Comparison of ENCODE assay signal across 9 cellular contexts in the genomic region with DNA sequence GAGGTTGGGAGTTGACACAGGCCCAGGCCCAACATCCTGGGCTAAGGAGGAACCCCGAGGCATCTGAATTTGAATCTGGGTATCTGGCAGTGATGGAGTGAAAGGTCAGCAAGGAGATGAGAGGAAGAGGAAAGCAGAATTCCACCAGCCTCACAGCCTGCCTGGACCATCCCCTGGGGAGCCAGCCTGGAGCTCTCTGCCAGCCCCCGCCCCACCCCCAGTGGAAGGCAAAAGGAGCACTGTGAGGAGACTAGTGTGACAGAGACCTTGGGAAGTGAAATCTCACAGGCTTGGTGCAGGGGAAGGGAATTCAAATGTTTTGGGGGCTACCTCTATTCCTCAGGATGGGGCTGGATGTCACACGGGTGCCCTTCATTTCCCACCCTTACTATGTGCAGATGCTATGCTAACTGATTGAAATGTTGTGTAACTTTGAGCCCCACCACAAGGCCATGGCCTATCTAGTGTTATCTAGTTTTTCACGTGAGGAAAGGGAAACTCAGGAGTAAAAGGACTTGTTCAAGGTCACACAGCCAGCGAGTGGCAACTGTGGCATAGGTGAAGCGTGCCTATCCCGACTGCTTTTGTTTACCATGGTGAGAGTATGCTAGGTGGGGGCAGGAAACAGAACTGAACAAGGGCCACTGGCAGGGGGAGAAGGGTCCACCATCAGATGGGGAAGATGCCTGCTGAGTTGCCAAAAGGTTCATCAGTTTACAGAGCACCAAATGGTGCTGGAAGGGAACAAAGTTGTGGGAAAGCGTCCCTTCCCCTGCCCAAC. TPM values are rescaled to one million over a fixed set of nuclear protein-coding genes. Genes with fewer than 3 reads are reported as not detected.
DNase-seq lines count a peak whose midpoint lies in the region; ATAC-seq, FAIRE-seq and TF ChIP-seq lines count a peak whose summit lies in the region.
"Had no signal": no experiment of that assay in that cellular context is flagged by ENCODE, and none has a peak within 500 bp of the region (broad histone marks: within the 10 kb centered on the region; RNA-seq: fewer than 3 reads in every experiment).

No MANE protein-coding gene starts in this region.

- ATAC-seq in K562 (no peak), memory B cell (ENCODE audit: low read depth) (no peak)

- H3K4me1 ChIP-seq in HUES6 (ENCODE audit: control insufficient read depth, insufficient read depth, low read length) (peaks cover 68% of the 10 kb centered on the region), K562 (replicated peaks in 1 of 2; ENCODE audit: control insufficient read depth in 2 of 2, insufficient read depth in 2 of 2, low read length in 2 of 2) (peaks cover 55 to 67% of the 10 kb centered on the region in 2 experiments), subcutaneous abdominal adipose tissue (ENCODE audit: control insufficient read depth in 5 of 5, insufficient read depth in 5 of 5, low read length in 5 of 5) (peaks cover 5 to 83% (median 78%) of the 10 kb centered on the region in 5 donors)

- peak overlapping the region; percentile 64 for H3K4me3 Mint-ChIP-seq in memory B cell
- H3K4me3 Mint-ChIP-seq: stimulated activated memory B cell treated with anti-CD40 and anti-IgM and Interleukin-4, amounts not matched to agents 10 μg/mL and 1 μg/mL and 100 μg/mL, for 72 hours had no signal

- H3K36me3 Mint-ChIP-seq in memory B cell = no peaks in the 10 kb centered on the region
- H3K36me3 Mint-ChIP-seq: stimulated activated memory B cell treated with anti-CD40 and anti-IgM and Interleukin-4, amounts not matched to agents 10 μg/mL and 1 μg/mL and 100 μg/mL, for 72 hours had no signal

- intact Hi-C loops in K562 (cut with micrococcal nuclease) = no loop called here

- H3K4me3 ChIP-seq in HUES6 (ENCODE audit: low read depth, low read length) (peak overlapping the region; percentile 63), K562 (no peak overlapping the region), subcutaneous abdominal adipose tissue (ENCODE audit: low read depth in 1 of 5, low read length in 5 of 5) (no peak overlapping the region)

- peaks cover 31% of the 10 kb centered on the region for H4K20me1 ChIP-seq in K562 (replicated peaks; ENCODE audit: control insufficient read depth, insufficient read depth, low read length)

- H3K4me1 Mint-ChIP-seq in memory B cell = peaks cover 18% of the 10 kb centered on the region

- no peak for TF ChIP-seq POLR2A in K562 (conservative IDR thresholded peaks at IDR 0.05)

- in situ Hi-C loops in K562 (cut with MboI) = no loop called here

- no peaks in the 10 kb centered on the region for H3K9me1 ChIP-seq in K562 (ENCODE audit: control insufficient read depth, insufficient read depth, low read length)

- H3K27ac Mint-ChIP-seq in memory B cell = no peak overlapping the region
- H3K27ac Mint-ChIP-seq: stimulated activated memory B cell treated with anti-CD40 and anti-IgM and Interleukin-4, amounts not matched to agents 10 μg/mL and 1 μg/mL and 100 μg/mL, for 72 hours had no signal

- no peak overlapping the region for H3K27ac ChIP-seq in HUES6 (ENCODE audit: low read depth, low read length)
- peak overlapping the region; percentile 29; the same call in 1 of the 3 replicates for H3K27ac ChIP-seq in K562 (ENCODE audit: extremely low read depth, low read depth, low read length)
- H3K27ac ChIP-seq in subcutaneous abdominal adipose tissue (ENCODE audit: low read depth, low read length) = peak overlapping the region; percentile 19

- H3K27me3 ChIP-seq in HUES6 (ENCODE audit: control insufficient read depth, insufficient read depth, low read length) (no peaks in the 10 kb centered on the region), K562 (ENCODE audit: control insufficient read depth in 2 of 2, insufficient read depth in 2 of 2, low read length in 2 of 2) (no peaks in the 10 kb centered on the region), subcutaneous abdominal adipose tissue (ENCODE audit: control insufficient read depth in 5 of 5, insufficient read depth in 4 of 5, low read length in 5 of 5) (no peaks in the 10 kb centered on the region)

- POLR2A ChIA-PET in K562 (lab: Yijun Ruan, JAX) = interaction anchor here (1.0 kb wide), 3 partner anchors 9 to 22 kb away, joined by 3 to 4 read pairs (median 4); no protein-coding TSS in a partner anchor

- FAIRE-seq in K562 (lab: Jason Lieb, UNC) = peak; percentile 48
- FAIRE-seq: GM19239 had no signal

- no peak for DNase-seq in K562 (ENCODE audit: extremely low read depth in 1 of 4, low spot score in 3 of 4)
- DNase-seq in memory B cell (ENCODE audit: low spot score in 2 of 2) = no peak
- no peak for DNase-seq in NCI-H1436 treated with DMSO at 0.1 percent for 48 hours (lab: John Stamatoyannopoulos, UW)
- DNase-seq in stimulated activated CD4-positive, alpha-beta T cell treated with anti-CD3 and anti-CD28 coated beads, Interleukin-2, amount 100 ng/mL, for 24 hours = no peak
- no peak for DNase-seq in NCI-H2081 treated with DMSO at 0.1 percent for 48 hours (lab: John Stamatoyannopoulos, UW)

- CTCF ChIA-PET in K562 (lab: Yijun Ruan, JAX; ENCODE audit: low intra/inter-chr PET ratio) = no interaction called here

- TF ChIP-seq EP300 in K562 (IDR thresholded peaks at IDR 0.05; ENCODE audit: low read length) = no peak

- H3K36me3 ChIP-seq in HUES6 (ENCODE audit: control insufficient read depth, insufficient read depth, low read length) (no peaks in the 10 kb centered on the region), K562 (ENCODE audit: control insufficient read depth, insufficient read depth, low read length) (peaks cover 9% of the 10 kb centered on the region; the same call in 1 of the 3 replicates), subcutaneous abdominal adipose tissue (ENCODE audit: control insufficient read depth in 5 of 5, insufficient read depth in 5 of 5, low read length in 5 of 5) (no peaks in the 10 kb centered on the region)

- peak overlapping the region; percentile 78 for H3K9ac ChIP-seq in HUES6 (ENCODE audit: low read length)
- H3K9ac ChIP-seq in K562 (ENCODE audit: insufficient read depth in 1 of 2, low read depth in 2 of 2, low read length in 2 of 2) = peak overlapping the region; percentile 5 to 84; a peak in 1 of 4 replicates
- no peak overlapping the region for H3K9ac ChIP-seq in subcutaneous abdominal adipose tissue (ENCODE audit: low read length in 5 of 5)

- BruUV-seq in K562 (replicated peaks; lab: Mats Ljungman, UMichigan) = no TSS peak

- H3K27me3 Mint-ChIP-seq in memory B cell = no peaks in the 10 kb centered on the region
- H3K27me3 Mint-ChIP-seq: stimulated activated memory B cell treated with anti-CD40 and anti-IgM and Interleukin-4, amounts not matched to agents 10 μg/mL and 1 μg/mL and 100 μg/mL, for 72 hours had no signal

- WGBS in K562 (ENCODE audit: insufficient coverage, low coverage, missing lambda C conversion rate) = 52% methylated on average over 8 of the region's 8 CpGs

- H3K9me3 ChIP-seq in HUES6 (ENCODE audit: control insufficient read depth, insufficient read depth, low read depth, low read length) = no peaks in the 10 kb centered on the region
- H3K9me3 ChIP-seq in K562 (replicated peaks; ENCODE audit: control insufficient read depth, insufficient read depth, low read depth, low read length) = no peaks in the 10 kb centered on the region
- H3K9me3 ChIP-seq in subcutaneous abdominal adipose tissue (ENCODE audit: control insufficient read depth in 5 of 5, low read length in 5 of 5) = no peaks in the 10 kb centered on the region

- no peaks in the 10 kb centered on the region for H3K9me3 Mint-ChIP-seq in memory B cell
- H3K9me3 Mint-ChIP-seq: stimulated activated memory B cell treated with anti-CD40 and anti-IgM and Interleukin-4, amounts not matched to agents 10 μg/mL and 1 μg/mL and 100 μg/mL, for 72 hours had no signal

- TF ChIP-seq CTCF in K562 (IDR thresholded peaks at IDR 0.05 in 2 of 3, conservative IDR thresholded peaks at IDR 0.05 in 1 of 3; ENCODE audit: insufficient read depth in 2 of 3, low read depth in 1 of 3, low read length in 3 of 3) = no peak

- peak overlapping the region; percentile 23; the same call in 1 of the 2 replicates for H3K4me2 ChIP-seq in K562 (ENCODE audit: insufficient read depth, low read length)

- H3K79me2 ChIP-seq in K562 (ENCODE audit: control insufficient read depth, insufficient read depth, low read length) = peaks cover 79% of the 10 kb centered on the region

- H2AFZ ChIP-seq in K562 (ENCODE audit: low read depth, low read length) = no peak overlapping the region

- TF ChIP-seq RAD21 in K562 (CRISPR knock-in tag; conservative IDR thresholded peaks at IDR 0.05 in 1 of 2, IDR thresholded peaks at IDR 0.05 in 1 of 2) = no peak

TF ChIP-seq in K562, 482 proteins besides CTCF, POLR2A, EP300 and RAD21 (continues in another document):
- peak; percentile 31; the same call in 1 of the 2 replicates for TF ChIP-seq SP1 (CRISPR knock-in tag; IDR thresholded peaks at IDR 0.05)

RNA-seq across cellular contexts. Expression of gene AHDC1, which starts 29.8 kb away (rescaled TPM):
- total RNA-seq in K562 (2011; cell fraction: chromatin; rRNA removed; ENCODE audit: low replicate concordance) = 62.5 and 101 TPM in 2 replicates
- total RNA-seq in K562 (2011; cell fraction: nucleolus; rRNA removed) = 36.7 and 38.9 TPM in 2 replicates
- 49.2 and 72.8 TPM in 2 replicates for total RNA-seq in K562 (2011; cell fraction: nucleoplasm; rRNA removed)
- 7.9 and 12.5 TPM in 2 replicates for total RNA-seq in K562 (2014; rRNA removed)
- 3.6 and 4.6 TPM in 2 replicates for total RNA-seq in K562 (2014; rRNA removed; fragmentation: Illumina TruSeq; extraction: Trizol)
- total RNA-seq in K562 (2015; rRNA removed; fragmentation: Illumina TruSeq; extraction: Trizol) = 4.7 and 4.8 TPM in 2 replicates
- total RNA-seq in K562 (2021) = 36.4 and 37.8 TPM in 2 replicates
- polyA plus RNA-seq in K562 (2011; rRNA removed) = 3.1 and 4.2 TPM in 2 replicates
- 2.3 and 3.9 TPM in 2 replicates for polyA plus RNA-seq in K562 (2011; cell fraction: cytosol; rRNA removed)
- polyA plus RNA-seq in K562 (2011; cell fraction: nucleus; rRNA removed) = 13.3 and 21.8 TPM in 2 replicates
- 13.7 and 18.2 TPM in 2 replicates for polyA plus RNA-seq in K562 (2012)
- 5.4 and 9.5 TPM in 2 replicates for polyA plus RNA-seq in K562 (2014; fragmentation: Illumina TruSeq; extraction: Trizol)
- polyA plus RNA-seq in K562 (2014; fragmentation: Nextera tagmentation; extraction: Ambion mirVana) = under 1 TPM; 0.21 to 0.59 TPM
- 8.5 and 9.0 TPM in 2 replicates for polyA plus RNA-seq in K562 (2014; rRNA removed)
- 3.7 and 9.1 TPM in 2 replicates for polyA minus RNA-seq in K562 (2011; rRNA and poly(A)+ RNA removed)
- 12.2 and 15.2 TPM in 2 replicates for polyA minus RNA-seq in K562 (2011; cell fraction: cytosol; rRNA and poly(A)+ RNA removed)
- 10.6 and 11.6 TPM in 2 replicates for polyA minus RNA-seq in K562 (2011; cell fraction: nucleus; rRNA and poly(A)+ RNA removed)

Comparison
In these comparisons a context has a peak if more than half of its experiments do, and no peak if none do; other contexts are left out.
1. H3K9ac ChIP-seq: peak in HUES6 (single experiment) and K562 (2 of 2); none in subcutaneous abdominal adipose tissue (0 of 5).